9 cellular contexts compared by ENCODE assay signal in the genomic region with DNA sequence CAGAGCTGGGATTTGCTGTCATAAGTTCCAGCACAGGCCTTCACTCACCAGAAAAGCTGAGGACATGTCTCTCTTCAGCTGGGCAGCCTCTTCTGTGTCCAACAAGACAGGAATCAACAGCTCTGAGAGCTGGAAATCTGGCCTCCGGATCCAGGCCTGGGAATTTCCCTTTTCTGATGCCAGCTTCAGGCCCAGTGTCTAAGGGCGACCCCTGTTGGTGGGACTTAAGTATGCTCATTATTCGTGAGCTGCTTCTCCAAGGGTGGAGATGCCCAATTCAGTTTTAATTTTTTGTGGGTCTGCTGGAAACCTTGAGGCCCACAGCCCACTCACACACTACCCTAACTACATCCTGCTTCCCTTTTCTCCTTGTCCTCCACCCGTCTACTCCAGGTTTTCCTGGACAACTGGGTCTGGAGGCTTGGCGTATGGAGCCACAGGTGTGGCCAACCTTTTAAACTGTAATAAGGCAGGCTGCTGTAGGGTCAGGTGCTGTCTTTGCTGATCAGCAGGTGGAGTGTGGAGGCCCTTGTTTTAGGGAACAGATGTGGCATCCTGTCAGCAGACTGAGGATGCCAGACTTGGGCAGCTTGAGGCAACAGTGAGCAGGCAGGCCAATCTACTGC. TPM values are rescaled to one million over a fixed set of nuclear protein-coding genes. Genes with fewer than 3 reads are reported as not detected.
DNase-seq lines count a peak whose midpoint lies in the region; ATAC-seq, FAIRE-seq and TF ChIP-seq lines count a peak whose summit lies in the region.
"Had no signal": no experiment of that assay in that cellular context is flagged by ENCODE, and none has a peak within 500 bp of the region (broad histone marks: within the 10 kb centered on the region; RNA-seq: fewer than 3 reads in every experiment).

No MANE protein-coding gene starts in this region.

- H3K4me1 Mint-ChIP-seq in CD4-positive, CD25-positive, alpha-beta regulatory T cell = peaks cover 0 to 2% (median 0%) of the 10 kb centered on the region in 4 donors
- peaks cover 9% of the 10 kb centered on the region for H3K4me1 Mint-ChIP-seq in activated T-helper 1 cell treated with anti-CD3 and anti-CD28 coated beads, Interleukin-12 subunit alpha, Interleukin-12 subunit beta, Interleukin-2, Interleukin-4 antibody, amounts not matched to agents 30 ng/mL and 10 ng/mL and 1 ng/mL, durations not matched to agents 14 hours and 24 hours and 36 hours (ENCODE audit: low read depth)

- no peak overlapping the region for H3K4ac ChIP-seq in neuronal stem cell (ENCODE audit: low read length)

- DNase-seq in CD4-positive, CD25-positive, alpha-beta regulatory T cell = peak; percentile 20 to 57 (median 33)
- DNase-seq in HL-60 (ENCODE audit: low read depth in 1 of 2, low spot score in 1 of 2) = peak in 1 of 2 experiments; percentile 58
- peak; percentile 62 for DNase-seq in RCC 7860 (ENCODE audit: low spot score)
- peak; percentile 51 for DNase-seq in activated T-helper 1 cell treated with anti-CD3 and anti-CD28 coated beads, Interleukin-12 subunit alpha, Interleukin-12 subunit beta, Interleukin-2, Interleukin-4 antibody, amounts not matched to agents 30 ng/mL and 10 ng/mL and 1 ng/mL, durations not matched to agents 14 hours and 24 hours and 36 hours (ENCODE audit: low spot score)
- peak; percentile 59 for DNase-seq in fibroblast of the conjunctiva (ENCODE audit: low read depth)
- peak; percentile 67 for DNase-seq in neuronal stem cell (ENCODE audit: low spot score)
- DNase-seq in suprapubic skin (ENCODE audit: low spot score in 2 of 2) = peak; percentile 65 to 86

- no peak for TF ChIP-seq POLR2A in suprapubic skin (IDR thresholded peaks at IDR 0.05)

- H3K9ac ChIP-seq in neuronal stem cell (ENCODE audit: low read depth, low read length, poor library complexity) = no peak overlapping the region

- H3K4me3 Mint-ChIP-seq in CD4-positive, CD25-positive, alpha-beta regulatory T cell = no peak overlapping the region
- H3K4me3 Mint-ChIP-seq in activated T-helper 1 cell treated with anti-CD3 and anti-CD28 coated beads, Interleukin-12 subunit alpha, Interleukin-12 subunit beta, Interleukin-2, Interleukin-4 antibody, amounts not matched to agents 30 ng/mL and 10 ng/mL and 1 ng/mL, durations not matched to agents 14 hours and 24 hours and 36 hours = no peak overlapping the region
- H3K4me3 Mint-ChIP-seq: IgD-negative memory B cell had no signal

- no CpG with 5 or more reads among the region's 5 CpGs for WGBS in neuronal stem cell (ENCODE audit: extremely low coverage in 2 of 2, insufficient read length in 2 of 2, insufficient replicate concordance in 1 of 2), 2 donors
- 42% methylated on average over 5 of the region's 5 CpGs for WGBS in suprapubic skin

- H3K9me3 Mint-ChIP-seq in CD4-positive, CD25-positive, alpha-beta regulatory T cell = no peaks in the 10 kb centered on the region
- H3K9me3 Mint-ChIP-seq in activated T-helper 1 cell treated with anti-CD3 and anti-CD28 coated beads, Interleukin-12 subunit alpha, Interleukin-12 subunit beta, Interleukin-2, Interleukin-4 antibody, amounts not matched to agents 30 ng/mL and 10 ng/mL and 1 ng/mL, durations not matched to agents 14 hours and 24 hours and 36 hours = no peaks in the 10 kb centered on the region
- H3K9me3 Mint-ChIP-seq: IgD-negative memory B cell had no signal

- no peak overlapping the region for H3K14ac ChIP-seq in neuronal stem cell (ENCODE audit: low read length)

- H3K27ac ChIP-seq in CD4-positive, CD25-positive, alpha-beta regulatory T cell (ENCODE audit: insufficient read depth, low read length, poor library complexity, severe bottlenecking) = no peak overlapping the region
- H3K27ac ChIP-seq in HL-60 (replicated peaks) (no peak overlapping the region), neuronal stem cell (replicated peaks; ENCODE audit: low read length) (no peak overlapping the region), suprapubic skin (peak overlapping the region; percentile 34)

- peak; percentile 69 for FAIRE-seq in RCC 7860 (lab: Jason Lieb, UNC)

- H3K4me1 ChIP-seq in CD4-positive, CD25-positive, alpha-beta regulatory T cell (ENCODE audit: control insufficient read depth, insufficient read depth, low read length, poor library complexity, severe bottlenecking) = peaks cover 4% of the 10 kb centered on the region
- H3K4me1 ChIP-seq in neuronal stem cell (ENCODE audit: control insufficient read depth in 2 of 2, insufficient read depth in 1 of 2, low read depth in 1 of 2, low read length in 2 of 2) = peaks cover 9 to 15% of the 10 kb centered on the region in 2 donors
- peaks cover 47% of the 10 kb centered on the region for H3K4me1 ChIP-seq in suprapubic skin

- H2BK120ac ChIP-seq in neuronal stem cell (ENCODE audit: low read depth, low read length) = no peak overlapping the region

- H3K23ac ChIP-seq in neuronal stem cell (ENCODE audit: low read depth, low read length, poor library complexity) = no peak overlapping the region

- no peak overlapping the region for H2BK15ac ChIP-seq in neuronal stem cell (ENCODE audit: low read length)

- H2AFZ ChIP-seq in neuronal stem cell (ENCODE audit: low read length) = peak overlapping the region; percentile 85

- TF ChIP-seq CTCF in HL-60 (IDR thresholded peaks at IDR 0.05; ENCODE audit: insufficient read depth, low read length) = peak; percentile 70
- TF ChIP-seq CTCF in suprapubic skin (IDR thresholded peaks at IDR 0.05) = peak; percentile 48 to 64

- no peak for TF ChIP-seq EP300 in suprapubic skin (IDR thresholded peaks at IDR 0.05)

- peaks cover 13% of the 10 kb centered on the region for H3K27me3 ChIP-seq in CD4-positive, CD25-positive, alpha-beta regulatory T cell (ENCODE audit: control insufficient read depth, insufficient read depth, low read length)
- peaks cover 35% of the 10 kb centered on the region for H3K27me3 ChIP-seq in HL-60 (ENCODE audit: insufficient read depth, poor library complexity, severe bottlenecking)
- peaks cover 9 to 37% (median 26%) of the 10 kb centered on the region in 3 experiments for H3K27me3 ChIP-seq in neuronal stem cell (ENCODE audit: control insufficient read depth in 3 of 3, insufficient read depth in 3 of 3, low read depth in 1 of 3, low read length in 3 of 3)
- H3K27me3 ChIP-seq in suprapubic skin = peaks cover 31% of the 10 kb centered on the region

- H3K4me2 ChIP-seq in neuronal stem cell (ENCODE audit: insufficient read depth, low read length, poor library complexity, severe bottlenecking) = no peak overlapping the region

- no peak overlapping the region for H4K8ac ChIP-seq in neuronal stem cell (ENCODE audit: low read depth, low read length)

- H2BK5ac ChIP-seq in neuronal stem cell (ENCODE audit: low read length) = no peak overlapping the region

- H3K36me3 Mint-ChIP-seq in CD4-positive, CD25-positive, alpha-beta regulatory T cell = no peaks in the 10 kb centered on the region
- no peaks in the 10 kb centered on the region for H3K36me3 Mint-ChIP-seq in activated T-helper 1 cell treated with anti-CD3 and anti-CD28 coated beads, Interleukin-12 subunit alpha, Interleukin-12 subunit beta, Interleukin-2, Interleukin-4 antibody, amounts not matched to agents 30 ng/mL and 10 ng/mL and 1 ng/mL, durations not matched to agents 14 hours and 24 hours and 36 hours (ENCODE audit: low read depth)
- H3K36me3 Mint-ChIP-seq: IgD-negative memory B cell had no signal

- H3K27me3 Mint-ChIP-seq in CD4-positive, CD25-positive, alpha-beta regulatory T cell = peaks cover 47% of the 10 kb centered on the region
- H3K27me3 Mint-ChIP-seq in activated T-helper 1 cell treated with anti-CD3 and anti-CD28 coated beads, Interleukin-12 subunit alpha, Interleukin-12 subunit beta, Interleukin-2, Interleukin-4 antibody, amounts not matched to agents 30 ng/mL and 10 ng/mL and 1 ng/mL, durations not matched to agents 14 hours and 24 hours and 36 hours (ENCODE audit: insufficient read depth) = peaks cover 42% of the 10 kb centered on the region

- no peak overlapping the region for H3K4me3 ChIP-seq in CD4-positive, CD25-positive, alpha-beta regulatory T cell (ENCODE audit: low read depth, low read length)
- H3K4me3 ChIP-seq in HL-60 (replicated peaks; ENCODE audit: insufficient read depth, low read length) (no peak overlapping the region), neuronal stem cell (ENCODE audit: low read length in 2 of 2) (no peak overlapping the region), suprapubic skin (no peak overlapping the region)

- no peak overlapping the region for H3K18ac ChIP-seq in neuronal stem cell (ENCODE audit: low read length)

- H3K79me1 ChIP-seq in neuronal stem cell (ENCODE audit: low read depth, low read length) = peaks cover 2% of the 10 kb centered on the region

- no peaks in the 10 kb centered on the region for H3K36me3 ChIP-seq in CD4-positive, CD25-positive, alpha-beta regulatory T cell (ENCODE audit: control insufficient read depth, insufficient read depth, low read length)
- H3K36me3 ChIP-seq in neuronal stem cell (replicated peaks in 1 of 2; ENCODE audit: control insufficient read depth in 2 of 2, insufficient read depth in 2 of 2, low read length in 2 of 2) = no peaks in the 10 kb centered on the region
- H3K36me3 ChIP-seq in suprapubic skin = no peaks in the 10 kb centered on the region

- H2AK5ac ChIP-seq in neuronal stem cell (ENCODE audit: low read depth, low read length) = no peak overlapping the region

- no peak overlapping the region for H2BK12ac ChIP-seq in neuronal stem cell (ENCODE audit: low read length)

- ATAC-seq in CD4-positive, CD25-positive, alpha-beta regulatory T cell (ENCODE audit: low read depth in 2 of 2) = no peak
- ATAC-seq in GM19452 (IDR thresholded peaks at IDR 0.05; ENCODE audit: unreplicated experiment) = no peak

- no peak overlapping the region for H4K91ac ChIP-seq in neuronal stem cell (ENCODE audit: low read depth, low read length, poor library complexity)

- H3K27ac Mint-ChIP-seq in CD4-positive, CD25-positive, alpha-beta regulatory T cell = no peak overlapping the region
- H3K27ac Mint-ChIP-seq in activated T-helper 1 cell treated with anti-CD3 and anti-CD28 coated beads, Interleukin-12 subunit alpha, Interleukin-12 subunit beta, Interleukin-2, Interleukin-4 antibody, amounts not matched to agents 30 ng/mL and 10 ng/mL and 1 ng/mL, durations not matched to agents 14 hours and 24 hours and 36 hours = no peak overlapping the region
- H3K27ac Mint-ChIP-seq: IgD-negative memory B cell had no signal

- intact Hi-C loops in activated T-helper 1 cell treated with anti-CD3 and anti-CD28 coated beads, Interleukin-12 subunit alpha, Interleukin-12 subunit beta, Interleukin-2, Interleukin-4 antibody, amounts not matched to agents 30 ng/mL and 10 ng/mL and 1 ng/mL, durations not matched to agents 14 hours and 24 hours and 36 hours (cut with micrococcal nuclease) = loop anchor here (1.0 to 10.0 kb wide), 7 partner anchors 28 to 491 kb away; no protein-coding TSS in a partner anchor

- H3K9me3 ChIP-seq in CD4-positive, CD25-positive, alpha-beta regulatory T cell (ENCODE audit: control insufficient read depth in 2 of 2, low read length in 2 of 2) = no peaks in the 10 kb centered on the region
- H3K9me3 ChIP-seq in neuronal stem cell (replicated peaks in 1 of 2; ENCODE audit: control insufficient read depth in 2 of 2, insufficient read depth in 1 of 2, low read depth in 1 of 2, low read length in 2 of 2) (no peaks in the 10 kb centered on the region), suprapubic skin (no peaks in the 10 kb centered on the region)

RNA-seq across cellular contexts. Expression of gene CEMIP, which starts 2.6 kb away (rescaled TPM):
- total RNA-seq in CD4-positive, CD25-positive, alpha-beta regulatory T cell = 0.10 TPM
- under 1 TPM in 1 of 4 donors, not detected in 3; 0.44 TPM for polyA plus RNA-seq in CD4-positive, CD25-positive, alpha-beta regulatory T cell
- 0.03 and 0.05 TPM in 2 replicates for total RNA-seq in activated T-helper 1 cell treated with anti-CD3 and anti-CD28 coated beads, Interleukin-12 subunit alpha, Interleukin-12 subunit beta, Interleukin-2, Interleukin-4 antibody, amounts not matched to agents 30 ng/mL and 10 ng/mL and 1 ng/mL, durations not matched to agents 14 hours and 24 hours and 36 hours
- polyA plus RNA-seq in neuronal stem cell (2013, experiment 1 of 2) = not detected
- under 0.01 TPM for polyA plus RNA-seq in neuronal stem cell (2013, experiment 2 of 2)
- 1 to 10 TPM; 5.4 to 9.2 (median 8.7) TPM for total RNA-seq in suprapubic skin
- polyA plus RNA-seq: IgD-negative memory B cell had no signal
